ENCODE assay signal across 1 cellular context in genomic region chr14:33951183-33951840, GRCh38.
TF ChIP-seq lines count a peak whose summit lies in the region.

No MANE protein-coding gene starts in this region.

TF ChIP-seq in GM23338, 12 proteins besides CTCF, POLR2A, EP300 and RAD21 (continued from another document):
- no peak; the same call in 1 of the 2 replicates for TF ChIP-seq POLR2AphosphoS5 (IDR thresholded peaks at IDR 0.05; ENCODE audit: low read depth)
- TF ChIP-seq ZNF331 (CRISPR knock-in tag; IDR thresholded peaks at IDR 0.05; ENCODE audit: low read depth), result no peak
- TF ChIP-seq, protein P1, sequence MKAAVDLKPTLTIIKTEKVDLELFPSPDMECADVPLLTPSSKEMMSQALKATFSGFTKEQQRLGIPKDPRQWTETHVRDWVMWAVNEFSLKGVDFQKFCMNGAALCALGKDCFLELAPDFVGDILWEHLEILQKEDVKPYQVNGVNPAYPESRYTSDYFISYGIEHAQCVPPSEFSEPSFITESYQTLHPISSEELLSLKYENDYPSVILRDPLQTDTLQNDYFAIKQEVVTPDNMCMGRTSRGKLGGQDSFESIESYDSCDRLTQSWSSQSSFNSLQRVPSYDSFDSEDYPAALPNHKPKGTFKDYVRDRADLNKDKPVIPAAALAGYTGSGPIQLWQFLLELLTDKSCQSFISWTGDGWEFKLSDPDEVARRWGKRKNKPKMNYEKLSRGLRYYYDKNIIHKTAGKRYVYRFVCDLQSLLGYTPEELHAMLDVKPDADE (IDR thresholded peaks at IDR 0.05), result no peak
- no peak for TF ChIP-seq ZNF114 (CRISPR knock-in tag; IDR thresholded peaks at IDR 0.05)
- no peak for TF ChIP-seq EZH2phosphoT487 (IDR thresholded peaks at IDR 0.05; ENCODE audit: unreplicated experiment)
- no peak for TF ChIP-seq REST (IDR thresholded peaks at IDR 0.05; ENCODE audit: unreplicated experiment)
